Comparison of ENCODE assay signal across 9 cellular contexts in genomic region chr12:63802012-63802608, GRCh38. TPM values are rescaled to one million over a fixed set of nuclear protein-coding genes. Genes with fewer than 3 reads are reported as not detected.
DNase-seq lines count a peak whose midpoint lies in the region; ATAC-seq and TF ChIP-seq lines count a peak whose summit lies in the region.
"Had no signal": no experiment of that assay in that cellular context is flagged by ENCODE, and none has a peak within 500 bp of the region (broad histone marks: within the 10 kb centered on the region; RNA-seq: fewer than 3 reads in every experiment).

No MANE protein-coding gene starts in this region.

- H3K79me2 ChIP-seq in SK-N-SH (ENCODE audit: insufficient read depth): no peaks in the 10 kb centered on the region

- intact Hi-C loops in thyroid gland (cut with DNase I): loop anchor here (10.0 kb wide), 1 partner anchor 697 kb away; no protein-coding TSS in a partner anchor

- DNase-seq in NCI-H82 (lab: John Stamatoyannopoulos, UW): peak; percentile 18
- no peak for DNase-seq in NCI-H82 treated with DMSO at 0.1 percent for 48 hours (lab: John Stamatoyannopoulos, UW; ENCODE audit: unreplicated experiment)
- DNase-seq in M059J (ENCODE audit: low read depth): peak; percentile 34
- DNase-seq in SK-N-SH: peak; percentile 49
- DNase-seq in germinal center (ENCODE audit: low spot score): peak; percentile 12
- no peak for DNase-seq in thyroid gland
- DNase-seq: activated B cell treated with CpG ODN at 0.5 μM for 24 hours had no signal

- no peak overlapping the region for H3K9ac ChIP-seq in SK-N-SH

- H3K27me3 ChIP-seq in SK-N-SH (ENCODE audit: insufficient read depth) (no peaks in the 10 kb centered on the region), thyroid gland (no peaks in the 10 kb centered on the region)

- CTCF ChIA-PET in SK-N-SH (lab: Yijun Ruan, JAX): interaction anchor here (0.7 to 2.8 kb wide), 30 partner anchors 9 to 705 kb away, joined by 3 to 39 read pairs (median 4); partner anchors contain the start of gene DPY19L2

- H3F3A ChIP-seq in SK-N-SH (replicated peaks; ENCODE audit: insufficient read depth): no peaks in the 10 kb centered on the region

- peaks cover 0 to 7% of the 10 kb centered on the region in 2 experiments for H3K36me3 ChIP-seq in SK-N-SH (replicated peaks in 1 of 2; ENCODE audit: control insufficient read depth in 1 of 2, insufficient read depth in 2 of 2, low read length in 1 of 2)
- no peaks in the 10 kb centered on the region for H3K36me3 ChIP-seq in thyroid gland

- POLR2A ChIA-PET in SK-N-SH (lab: Yijun Ruan, JAX): no interaction called here

- H3K4me1 ChIP-seq in SK-N-SH (ENCODE audit: control insufficient read depth in 1 of 2, insufficient read depth in 2 of 2, low read depth in 1 of 2, low read length in 1 of 2) (no peaks in the 10 kb centered on the region), thyroid gland (no peaks in the 10 kb centered on the region)

- H3K4me2 ChIP-seq in SK-N-SH: no peak overlapping the region

- H3K4me3 ChIP-seq in SK-N-SH (ENCODE audit: low read depth in 2 of 2, low read length in 1 of 2) (no peak overlapping the region), thyroid gland (replicated peaks in 1 of 3) (no peak overlapping the region)

- no peak for TF ChIP-seq EP300 in SK-N-SH (IDR thresholded peaks at IDR 0.05; ENCODE audit: borderline replicate concordance in 1 of 2, low read depth in 1 of 2, low read length in 1 of 2)

- 46% methylated on average over 6 of the region's 6 CpGs for WGBS in SK-N-SH (ENCODE audit: low lambda C conversion rate)
- 67 to 69% methylated on average over 6 of the region's 6 CpGs for WGBS in thyroid gland, 2 donors

- peak; percentile 85 for TF ChIP-seq RAD21 in SK-N-SH (IDR thresholded peaks at IDR 0.05; ENCODE audit: low read length)

- H3K27ac ChIP-seq in SK-N-SH (ENCODE audit: low read depth in 2 of 2, low read length in 1 of 2) (no peak overlapping the region), thyroid gland (no peak overlapping the region)

- H3K9me2 ChIP-seq in SK-N-SH: no peaks in the 10 kb centered on the region

- H4K20me1 ChIP-seq in SK-N-SH (ENCODE audit: insufficient read depth): no peaks in the 10 kb centered on the region

- no peaks in the 10 kb centered on the region for H3K9me3 ChIP-seq in SK-N-SH
- no peaks in the 10 kb centered on the region for H3K9me3 ChIP-seq in thyroid gland

- TF ChIP-seq POLR2A in thyroid gland (IDR thresholded peaks at IDR 0.05): no peak

- TF ChIP-seq CTCF in SK-N-SH (IDR thresholded peaks at IDR 0.05): peak; percentile 72
- TF ChIP-seq CTCF in thyroid gland (IDR thresholded peaks at IDR 0.05): peak in 5 of 6 experiments; percentile 20 to 76 (median 64)

- ATAC-seq in HG02970 (IDR thresholded peaks at IDR 0.05; ENCODE audit: low FRiP score, unreplicated experiment) (no peak), HG03135 (IDR thresholded peaks at IDR 0.05; ENCODE audit: unreplicated experiment) (no peak)

- no peak overlapping the region for H2AFZ ChIP-seq in SK-N-SH (ENCODE audit: low read depth)

TF ChIP-seq in SK-N-SH, 30 proteins besides CTCF, POLR2A, EP300 and RAD21:
- TF ChIP-seq USF2 (IDR thresholded peaks at IDR 0.05; ENCODE audit: borderline replicate concordance, low read depth, low read length): no peak
- peak; percentile 78 for TF ChIP-seq SMC3 (IDR thresholded peaks at IDR 0.05; ENCODE audit: low read depth, low read length)
- no peak for TF ChIP-seq POLR2AphosphoS5 (IDR thresholded peaks at IDR 0.05; ENCODE audit: low read depth, low read length)

RNA-seq across cellular contexts. Expression of gene RXYLT1, which starts 22.4 kb away (rescaled TPM):
- total RNA-seq in M059J (2014; rRNA removed; shearing (Covaris generic)): 15.8 and 22.0 TPM in 2 replicates
- 10.7 and 13.1 TPM in 2 replicates for polyA plus RNA-seq in SK-N-SH (2012; rRNA removed)
- polyA plus RNA-seq in SK-N-SH (2012; cell fraction: cytosol; rRNA removed): 14.6 and 18.4 TPM in 2 replicates
- 10.7 and 13.9 TPM in 2 replicates for polyA plus RNA-seq in SK-N-SH (2012; cell fraction: nucleus; rRNA removed)
- total RNA-seq in thyroid gland: 10 to 100 TPM; 11.9 to 30.0 (median 16.8) TPM

RNA-seq across cellular contexts. Expression of gene SRGAP1, which starts 42.4 kb away (rescaled TPM):
- total RNA-seq in M059J (2014; rRNA removed; shearing (Covaris generic)): 3.0 and 4.5 TPM in 2 replicates
- 2.6 and 3.1 TPM in 2 replicates for polyA plus RNA-seq in SK-N-SH (2012; rRNA removed)
- polyA plus RNA-seq in SK-N-SH (2012; cell fraction: cytosol; rRNA removed): 1.6 and 2.0 TPM in 2 replicates
- polyA plus RNA-seq in SK-N-SH (2012; cell fraction: nucleus; rRNA removed): 7.1 and 9.3 TPM in 2 replicates
- 10 to 100 TPM; 14.1 to 26.3 (median 20.9) TPM for total RNA-seq in thyroid gland

Comparison
In these comparisons a context has a peak if more than half of its experiments do, and no peak if none do; other contexts are left out.
1. DNase-seq: peak in NCI-H82 (single experiment), M059J (single experiment), SK-N-SH (single experiment) and germinal center (single experiment); none in NCI-H82 treated with DMSO at 0.1 percent for 48 hours (single experiment) and thyroid gland (0 of 2).